Comparison of ENCODE assay signal across 7 cellular contexts in genomic region chr21:33383056-33383888, GRCh38. TPM values are rescaled to one million over a fixed set of nuclear protein-coding genes. Genes with fewer than 3 reads are reported as not detected.
A peak's percentile ranks its signal among the peaks of the same experiment; 100 is the strongest.
DNase-seq lines count a peak whose midpoint lies in the region; ATAC-seq and TF ChIP-seq lines count a peak whose summit lies in the region.

No MANE protein-coding gene starts in this region.

- peak overlapping the region; percentile 93 for H3K27ac Mint-ChIP-seq in activated naive CD8-positive, alpha-beta T cell
- peak overlapping the region in 5 of 6 donors; percentile 62 to 94 (median 80) for H3K27ac Mint-ChIP-seq in immature natural killer cell

- peaks cover 63% of the 10 kb centered on the region for H3K4me1 Mint-ChIP-seq in activated naive CD8-positive, alpha-beta T cell (ENCODE audit: low read depth)
- peaks cover 60 to 62% of the 10 kb centered on the region in 2 donors for H3K4me1 Mint-ChIP-seq in immature natural killer cell

- peak overlapping the region; percentile 86 for H3K4me3 Mint-ChIP-seq in activated naive CD8-positive, alpha-beta T cell
- peak overlapping the region; percentile 70 to 86 (median 79) for H3K4me3 Mint-ChIP-seq in immature natural killer cell

- DNase-seq in SK-MEL-5 (ENCODE audit: low read depth, low spot score) (peak; percentile 37), immature natural killer cell (peak; percentile 75 to 78 (median 76)), dorsolateral prefrontal cortex (no peak)
- DNase-seq in stimulated activated CD4-positive, alpha-beta T cell treated with anti-CD3 and anti-CD28 coated beads, Interleukin-1b, Interleukin-23, amount 100 ng/mL, for 4 hours (ENCODE audit: low read depth in 2 of 2) = peak; percentile 48

- no peaks in the 10 kb centered on the region for H3K27me3 ChIP-seq in dorsolateral prefrontal cortex

- no peaks in the 10 kb centered on the region for H3K36me3 Mint-ChIP-seq in activated naive CD8-positive, alpha-beta T cell
- no peaks in the 10 kb centered on the region for H3K36me3 Mint-ChIP-seq in immature natural killer cell

- ATAC-seq in GM19023 (IDR thresholded peaks at IDR 0.05; ENCODE audit: unreplicated experiment) (peak; percentile 75), HG03139 (IDR thresholded peaks at IDR 0.05; ENCODE audit: unreplicated experiment) (peak; percentile 66)

- TF ChIP-seq CTCF in dorsolateral prefrontal cortex (IDR thresholded peaks at IDR 0.05 in 54 of 56, conservative IDR thresholded peaks at IDR 0.05 in 2 of 56; ENCODE audit: low read depth in 1 of 56, partially characterized antibody in 56 of 56) = no peak

- intact Hi-C loops in dorsolateral prefrontal cortex (cut with DNase I) = no loop called here

- peak overlapping the region in 19 of 59 donors; percentile 4 to 70 (median 31) for H3K27ac ChIP-seq in dorsolateral prefrontal cortex

- H3K4me3 ChIP-seq in dorsolateral prefrontal cortex = peak overlapping the region in 21 of 59 donors; percentile 1 to 38 (median 19)

- no peaks in the 10 kb centered on the region for H3K9me3 Mint-ChIP-seq in activated naive CD8-positive, alpha-beta T cell (ENCODE audit: low read depth)
- H3K9me3 Mint-ChIP-seq in immature natural killer cell = peaks cover 0 to 7% (median 0%) of the 10 kb centered on the region in 6 donors

- in situ Hi-C loops in SK-MEL-5 (cut with HindIII; ENCODE audit: low pct_unique_long_range_greater_than_20kb, low sequenced_read_pairs) = no loop called here

- no peaks in the 10 kb centered on the region for H3K27me3 Mint-ChIP-seq in activated naive CD8-positive, alpha-beta T cell
- peaks cover 43 to 71% (median 58%) of the 10 kb centered on the region in 3 donors for H3K27me3 Mint-ChIP-seq in immature natural killer cell (ENCODE audit: low read depth in 3 of 3)

RNA-seq across cellular contexts. Expression of gene IFNGR2, which starts 19.9 kb away (rescaled TPM):
- total RNA-seq in SK-MEL-5 (2014; rRNA removed; shearing (Covaris generic)) = 104 and 121 TPM in 2 replicates
- 158 and 170 TPM in 2 replicates for polyA plus RNA-seq in SK-MEL-5 (2015; cell fraction: cytosol; rRNA removed)
- polyA plus RNA-seq in SK-MEL-5 (2015; cell fraction: nucleus; rRNA removed) = 40.9 and 50.0 TPM in 2 replicates
- 1 to 10 TPM in 1 of 3 donors, under 1 TPM in 2; 0.35 to 2.0 (median 0.77) TPM for polyA plus RNA-seq in immature natural killer cell
- 10 to 100 TPM; 21.7 to 70.3 (median 48.4) TPM for total RNA-seq in dorsolateral prefrontal cortex

RNA-seq across cellular contexts. Expression of gene IFNAR1, which starts 58.5 kb away (rescaled TPM):
- total RNA-seq in SK-MEL-5 (2014; rRNA removed; shearing (Covaris generic)) = 10.7 and 11.9 TPM in 2 replicates
- 15.8 and 19.1 TPM in 2 replicates for polyA plus RNA-seq in SK-MEL-5 (2015; cell fraction: cytosol; rRNA removed)
- 6.3 and 10.0 TPM in 2 replicates for polyA plus RNA-seq in SK-MEL-5 (2015; cell fraction: nucleus; rRNA removed)
- 10 to 100 TPM; 34.1 to 57.1 (median 40.6) TPM for polyA plus RNA-seq in immature natural killer cell
- total RNA-seq in dorsolateral prefrontal cortex = 10 to 100 TPM; 35.7 to 70.9 (median 47.8) TPM

Comparison
In these comparisons a context has a peak if more than half of its experiments do, and no peak if none do; other contexts are left out.
1. DNase-seq: peak in SK-MEL-5 (single experiment), immature natural killer cell (3 of 3) and stimulated activated CD4-positive, alpha-beta T cell treated with anti-CD3 and anti-CD28 coated beads, Interleukin-1b, Interleukin-23, amount 100 ng/mL, for 4 hours (2 of 2); none in dorsolateral prefrontal cortex (0 of 10).